Comparison of ENCODE assay signal across 32 cellular contexts in the genomic region with DNA sequence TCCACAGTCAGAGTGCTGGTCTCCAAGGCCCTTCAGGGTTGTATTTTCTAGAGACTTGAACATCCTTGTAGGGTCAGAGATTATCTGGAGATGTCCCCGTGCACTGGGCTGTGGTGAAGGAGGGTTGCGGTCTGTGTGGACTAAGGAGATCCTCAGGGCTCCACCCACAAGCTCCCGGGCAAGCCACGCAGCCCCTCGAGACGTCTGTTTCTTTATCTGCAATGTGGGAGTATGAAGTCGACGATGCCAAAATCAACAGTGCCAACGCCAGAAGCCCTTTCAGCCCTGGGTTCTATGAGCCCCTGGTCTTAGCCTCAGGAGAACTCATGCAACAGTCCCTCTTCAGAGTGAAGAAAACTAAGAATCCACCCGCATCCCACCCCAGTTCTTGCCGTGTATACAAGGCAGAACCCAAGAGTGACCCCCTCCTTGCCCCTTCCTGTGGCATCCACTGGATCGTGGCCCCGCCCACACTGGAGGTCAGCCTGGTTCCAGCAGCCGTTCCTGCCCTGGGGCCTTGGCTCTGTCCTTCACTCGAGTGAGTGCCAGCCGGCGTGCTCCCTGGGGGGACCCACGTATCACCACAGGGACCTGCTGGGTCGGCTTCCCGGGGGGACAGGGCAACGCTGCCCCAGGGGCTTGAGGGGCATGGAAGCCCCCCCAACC. TPM values are rescaled to one million over a fixed set of nuclear protein-coding genes. Genes with fewer than 3 reads are reported as not detected.
"Had no signal": no experiment of that assay in that cellular context is flagged by ENCODE, and none has a peak within 500 bp of the region (broad histone marks: within the 10 kb centered on the region; RNA-seq: fewer than 3 reads in every experiment).

No MANE protein-coding gene starts in this region.

- H3K4me1 ChIP-seq: breast epithelium, pancreas, prostate gland, sigmoid colon, thyroid gland had no signal

- H3K36me3 Mint-ChIP-seq: activated CD4-positive, alpha-beta memory T cell treated with anti-CD3 and anti-CD28 coated beads for 36 hours; stimulated activated memory B cell treated with anti-CD40 and anti-IgM and Interleukin-4, amounts not matched to agents 10 μg/mL and 1 μg/mL and 100 μg/mL, for 72 hours had no signal

- H3K27ac Mint-ChIP-seq: activated CD4-positive, alpha-beta memory T cell treated with anti-CD3 and anti-CD28 coated beads for 36 hours; activated T-cell treated with anti-CD3 and anti-CD28 coated beads, Interleukin-2, amount 50 U/mL, for 24 hours; nephron; stimulated activated memory B cell treated with anti-CD40 and anti-IgM and Interleukin-4, amounts not matched to agents 10 μg/mL and 1 μg/mL and 100 μg/mL, for 72 hours; stimulated activated naive CD8-positive, alpha-beta T cell treated with anti-CD3 and anti-CD28 coated beads, Interleukin-15, amount 100 ng/mL, for 72 hours; T-helper 17 cell had no signal

- H3K27me3 ChIP-seq: thyroid gland had no signal

- DNase-seq: activated CD4-positive, alpha-beta memory T cell treated with anti-CD3 and anti-CD28 coated beads for 36 hours; activated CD4-positive, alpha-beta T cell treated with anti-CD3 and anti-CD28 coated beads for 48 hours; activated CD8-positive, alpha-beta memory T cell treated with anti-CD3 and anti-CD28 coated beads, Interleukin-2, amount 50 U/mL, for 48 hours; activated gamma-delta T cell treated with Interleukin-2 at 50 U/mL for 16 hours; activated naive CD4-positive, alpha-beta T cell treated with anti-CD3 and anti-CD28 coated beads, Interleukin-2, amount 50 U/mL, for 16 hours; activated T-cell treated with anti-CD3 and anti-CD28 coated beads, Interleukin-2, amount 50 U/mL, for 24 hours; amygdala; central memory CD4-positive, alpha-beta T cell; foreskin fibroblast; head of caudate nucleus; hippocampal formation; left colon; midbrain; sigmoid colon; small intestine; stimulated activated CD4-positive, alpha-beta T cell treated with anti-CD3 and anti-CD28 coated beads, Interleukin-1b, Interleukin-23, amount 100 ng/mL, for 48 hours; stimulated activated CD4-positive, alpha-beta T cell treated with anti-CD3 and anti-CD28 coated beads, Interleukin-4, amount 100 ng/mL, for 4 hours; stimulated activated CD8-positive, alpha-beta memory T cell treated with anti-CD3 and anti-CD28 coated beads, Interleukin-4, amount 100 ng/mL, for 48 hours; stimulated activated naive CD8-positive, alpha-beta T cell treated with anti-CD3 and anti-CD28 coated beads, Interleukin-15, amount 100 ng/mL, for 72 hours; T-helper 17 cell; T1000; thyroid gland; WERI-Rb-1 had no signal

- H3K4me3 Mint-ChIP-seq: activated CD4-positive, alpha-beta memory T cell treated with anti-CD3 and anti-CD28 coated beads for 36 hours; activated T-cell treated with anti-CD3 and anti-CD28 coated beads, Interleukin-2, amount 50 U/mL, for 24 hours; nephron; stimulated activated memory B cell treated with anti-CD40 and anti-IgM and Interleukin-4, amounts not matched to agents 10 μg/mL and 1 μg/mL and 100 μg/mL, for 72 hours; stimulated activated naive CD8-positive, alpha-beta T cell treated with anti-CD3 and anti-CD28 coated beads, Interleukin-15, amount 100 ng/mL, for 72 hours; T-helper 17 cell had no signal

- H3K9me3 Mint-ChIP-seq: activated T-cell treated with anti-CD3 and anti-CD28 coated beads, Interleukin-2, amount 50 U/mL, for 24 hours; nephron; stimulated activated memory B cell treated with anti-CD40 and anti-IgM and Interleukin-4, amounts not matched to agents 10 μg/mL and 1 μg/mL and 100 μg/mL, for 72 hours; stimulated activated naive CD8-positive, alpha-beta T cell treated with anti-CD3 and anti-CD28 coated beads, Interleukin-15, amount 100 ng/mL, for 72 hours had no signal

- H3K4me3 ChIP-seq: breast epithelium, pancreas, prostate gland, sigmoid colon, thyroid gland had no signal

- H3K27ac ChIP-seq: breast epithelium, neutrophil, pancreas, prostate gland, sigmoid colon, thyroid gland, WERI-Rb-1 had no signal

- H3K9me3 ChIP-seq: breast epithelium, neutrophil, pancreas, prostate gland, sigmoid colon, thyroid gland had no signal

- H3K36me3 ChIP-seq: breast epithelium, neutrophil, pancreas, prostate gland, sigmoid colon, thyroid gland, WERI-Rb-1 had no signal

- H3K4me1 Mint-ChIP-seq: nephron had no signal

- ATAC-seq: activated CD4-positive, CD25-positive, alpha-beta regulatory T cell treated with anti-CD3 and anti-CD28 coated beads, Interleukin-2, amount 50 U/mL, for 24 hours; esophagus mucosa; left colon; pancreas; stimulated activated memory B cell treated with anti-CD40 and anti-IgM and Interleukin-4, amounts not matched to agents 10 μg/mL and 1 μg/mL and 100 μg/mL, for 72 hours; stimulated activated naive CD8-positive, alpha-beta T cell treated with anti-CD3 and anti-CD28 coated beads, Interleukin-15, amount 100 ng/mL, for 72 hours; T-helper 17 cell had no signal

RNA-seq across cellular contexts. Expression of a gene that starts 6.0 kb away (rescaled TPM):
- total RNA-seq: activated CD4-positive, alpha-beta memory T cell treated with anti-CD3 and anti-CD28 coated beads for 36 hours; breast epithelium; esophagus mucosa; sigmoid colon; T-helper 17 cell; thyroid gland had no signal
- polyA plus RNA-seq: keratinocyte had no signal
